In genomic region chr6:52065621-52066020, GRCh38 we compare ENCODE assay signal across 3 cellular contexts.
TF ChIP-seq lines count a peak whose summit lies in the region.

No MANE protein-coding gene starts in this region.

TF ChIP-seq in H1, 55 proteins besides CTCF, POLR2A, EP300 and RAD21:
- TF ChIP-seq POLR2AphosphoS5 (IDR thresholded peaks at IDR 0.05; ENCODE audit: low read depth, low read length), result no peak
- TF ChIP-seq GTF2F1 (IDR thresholded peaks at IDR 0.05; ENCODE audit: borderline replicate concordance, low read depth, low read length), result no peak
- TF ChIP-seq RBBP5 (IDR thresholded peaks at IDR 0.05; ENCODE audit: borderline replicate concordance, low read depth, low read length), result no peak
- no peak for TF ChIP-seq TAF7 (optimal IDR thresholded peaks at IDR 0.05; ENCODE audit: borderline replicate concordance, low read depth, low read length)
- TF ChIP-seq KDM4A (IDR thresholded peaks at IDR 0.05; ENCODE audit: low read depth, low read length, severe bottlenecking), result no peak
- TF ChIP-seq SP1 (IDR thresholded peaks at IDR 0.05; ENCODE audit: low read depth, low read length), result no peak
- no peak for TF ChIP-seq ZNF274 (IDR thresholded peaks at IDR 0.05; ENCODE audit: borderline replicate concordance, extremely low read depth, low read length)
- no peak for TF ChIP-seq USF2 (IDR thresholded peaks at IDR 0.05; ENCODE audit: low read length)
- no peak for TF ChIP-seq CBX5 (IDR thresholded peaks at IDR 0.05; ENCODE audit: low read depth, low read length)
- TF ChIP-seq RXRA (IDR thresholded peaks at IDR 0.05; ENCODE audit: insufficient read depth, low read depth, low read length), result no peak
- TF ChIP-seq SRF (IDR thresholded peaks at IDR 0.05; ENCODE audit: low read depth, low read length), result no peak

TF ChIP-seq in HepG2, 621 proteins besides CTCF, POLR2A, EP300 and RAD21:
- no peak for TF ChIP-seq ZNF7 (CRISPR knock-in tag; IDR thresholded peaks at IDR 0.05)

TF ChIP-seq in GM23338, 12 proteins besides CTCF, POLR2A, EP300 and RAD21:
- TF ChIP-seq ZNF462 (CRISPR knock-in tag; IDR thresholded peaks at IDR 0.05) (no peak), ZNF331 (CRISPR knock-in tag; IDR thresholded peaks at IDR 0.05; ENCODE audit: low read depth) (no peak), ZNF114 (CRISPR knock-in tag; IDR thresholded peaks at IDR 0.05) (no peak), REST (IDR thresholded peaks at IDR 0.05; ENCODE audit: unreplicated experiment) (no peak), ETS1 (IDR thresholded peaks at IDR 0.05) (no peak), JUNB (IDR thresholded peaks at IDR 0.05; ENCODE audit: unreplicated experiment) (no peak), NANOG (IDR thresholded peaks at IDR 0.05; ENCODE audit: borderline replicate concordance) (no peak)
